ENCODE assay signal across 23 cellular contexts in genomic region chr2:25988134-25988533, GRCh38. TPM values are rescaled to one million over a fixed set of nuclear protein-coding genes. Genes with fewer than 3 reads are reported as not detected.
A peak's percentile ranks its signal among the peaks of the same experiment; 100 is the strongest.
DNase-seq lines count a peak whose midpoint lies in the region; ATAC-seq, FAIRE-seq and TF ChIP-seq lines count a peak whose summit lies in the region.
"Had no signal": no experiment of that assay in that cellular context is flagged by ENCODE, and none has a peak within 500 bp of the region (broad histone marks: within the 10 kb centered on the region; RNA-seq: fewer than 3 reads in every experiment).

No MANE protein-coding gene starts in this region.

- H3K36me3 ChIP-seq in HepG2 (replicated peaks in 1 of 2; ENCODE audit: control insufficient read depth in 1 of 2, insufficient read depth in 2 of 2, low read length in 2 of 2) (no peaks in the 10 kb centered on the region), spleen (no peaks in the 10 kb centered on the region)
- H3K36me3 ChIP-seq: BLaER1, HAP-1 had no signal

- TF ChIP-seq CTCF in chondrocyte (IDR thresholded peaks at IDR 0.05) = no peak
- TF ChIP-seq CTCF in HepG2 (CRISPR knock-in tag; IDR thresholded peaks at IDR 0.05) = no peak
- TF ChIP-seq CTCF in spleen (IDR thresholded peaks at IDR 0.05 in 8 of 11, conservative IDR thresholded peaks at IDR 0.05 in 3 of 11) = no peak

- H3K27ac Mint-ChIP-seq in chondrocyte (ENCODE audit: unreplicated experiment) = no peak overlapping the region
- H3K27ac Mint-ChIP-seq in activated naive CD4-positive, alpha-beta T cell treated with anti-CD3 and anti-CD28 coated beads for 36 hours = no peak overlapping the region
- H3K27ac Mint-ChIP-seq: B cell; CD8-positive, alpha-beta T cell; GM23338; HFFc6 had no signal

- no peaks in the 10 kb centered on the region for H3K79me2 ChIP-seq in HepG2 (ENCODE audit: insufficient read depth, low read length)

- H2AFZ ChIP-seq in HepG2 (ENCODE audit: low read length) = no peak overlapping the region
- H2AFZ ChIP-seq: GM23338 had no signal

- H3K4me3 ChIP-seq in HepG2 (replicated peaks in 1 of 3; ENCODE audit: insufficient read depth in 1 of 3, low read depth in 2 of 3, low read length in 3 of 3) (no peak overlapping the region), spleen (no peak overlapping the region)
- H3K4me3 ChIP-seq: BLaER1, GM12878, GM23338, HAP-1 had no signal

- H3K4me3 Mint-ChIP-seq in chondrocyte (ENCODE audit: unreplicated experiment) = no peak overlapping the region
- H3K4me3 Mint-ChIP-seq in activated naive CD4-positive, alpha-beta T cell treated with anti-CD3 and anti-CD28 coated beads for 36 hours = no peak overlapping the region
- H3K4me3 Mint-ChIP-seq: B cell; CD8-positive, alpha-beta T cell; GM23338; HFFc6 had no signal

- in situ Hi-C loops in SK-MEL-5 (cut with HindIII; ENCODE audit: low pct_unique_long_range_greater_than_20kb, low sequenced_read_pairs) = no loop called here
- in situ Hi-C loops in HepG2 (cut with HindIII; ENCODE audit: extremely low pct_ligation_motif_present, low pct_unique_long_range_greater_than_20kb) = loop anchor here (25.0 kb wide), 1 partner anchor 349 kb away; the partner anchor contains the start of genes ADGRF3 and SELENOI

- no peak overlapping the region for H3K9ac ChIP-seq in HepG2 (ENCODE audit: insufficient read depth, low read depth, low read length)
- H3K9ac ChIP-seq: BLaER1 had no signal

- H3K9me3 ChIP-seq in HepG2 (ENCODE audit: low read length) = no peaks in the 10 kb centered on the region
- no peaks in the 10 kb centered on the region for H3K9me3 ChIP-seq in spleen
- H3K9me3 ChIP-seq: BLaER1, Caco-2, HAP-1 had no signal

- CTCF ChIA-PET in HepG2 (lab: Yijun Ruan, JAX; ENCODE audit: low intra/inter-chr PET ratio, low total read pairs) = no interaction called here
- CTCF ChIA-PET in activated naive CD4-positive, alpha-beta T cell treated with anti-CD3 and anti-CD28 coated beads for 36 hours (lab: Charles Lee) = interaction anchor here (0.6 to 2.9 kb wide), 2 partner anchors 37 to 141 kb away, joined by 3 to 15 read pairs; no protein-coding TSS in a partner anchor

- DNase-seq in SK-MEL-5 (ENCODE audit: low read depth, low spot score) (peak; percentile 70), chondrocyte (ENCODE audit: low spot score) (peak; percentile 37), HepG2 (ENCODE audit: low spot score) (no peak), spleen (peak; percentile 41)
- no peak for DNase-seq in activated naive CD4-positive, alpha-beta T cell treated with anti-CD3 and anti-CD28 coated beads for 36 hours
- DNase-seq: Caco-2; CD4-positive, CD25-positive, alpha-beta regulatory T cell; CD8-positive, alpha-beta T cell; DMS153; EL; GDM1; HFFc6 had no signal

- intact Hi-C loops in HepG2 (cut with micrococcal nuclease; ENCODE audit: unreplicated experiment) = no loop called here
- intact Hi-C loops in spleen (cut with DNase I; ENCODE audit: low total_unique reads) = no loop called here
- intact Hi-C loops in activated naive CD4-positive, alpha-beta T cell treated with anti-CD3 and anti-CD28 coated beads for 36 hours (cut with micrococcal nuclease) = no loop called here

- H4K20me1 ChIP-seq in HepG2 (ENCODE audit: insufficient read depth, low read length) = no peaks in the 10 kb centered on the region
- H4K20me1 ChIP-seq: BLaER1 had no signal

- H3K36me3 Mint-ChIP-seq in chondrocyte (ENCODE audit: low read depth) = no peaks in the 10 kb centered on the region
- no peaks in the 10 kb centered on the region for H3K36me3 Mint-ChIP-seq in activated naive CD4-positive, alpha-beta T cell treated with anti-CD3 and anti-CD28 coated beads for 36 hours (ENCODE audit: low read depth)
- H3K36me3 Mint-ChIP-seq: CD4-positive, CD25-positive, alpha-beta regulatory T cell; CD8-positive, alpha-beta T cell had no signal

- 0 out of 2 replicates have a peak overlapping the region, but pooled peaks have one; percentile 6 for H3K4me2 ChIP-seq in HepG2 (ENCODE audit: low read depth, low read length)
- H3K4me2 ChIP-seq: BLaER1, GM23338 had no signal

- H3K4me1 ChIP-seq in HepG2 (ENCODE audit: insufficient read depth, low read length) = peaks cover 41% of the 10 kb centered on the region
- peaks cover 0 to 25% (median 17%) of the 10 kb centered on the region in 6 donors for H3K4me1 ChIP-seq in spleen
- H3K4me1 ChIP-seq: BLaER1, HAP-1 had no signal

- no peak for TF ChIP-seq RAD21 in HepG2 (CRISPR knock-in tag; IDR thresholded peaks at IDR 0.05)

- 39% methylated on average over 9 of the region's 9 CpGs for WGBS in HepG2 (ENCODE audit: low lambda C conversion rate)
- 87 to 93% (median 91%) methylated on average over 9 of the region's 9 CpGs for WGBS in spleen, 5 donors

- no peaks in the 10 kb centered on the region for H3K9me3 Mint-ChIP-seq in chondrocyte (ENCODE audit: low read depth)
- no peaks in the 10 kb centered on the region for H3K9me3 Mint-ChIP-seq in activated naive CD4-positive, alpha-beta T cell treated with anti-CD3 and anti-CD28 coated beads for 36 hours
- H3K9me3 Mint-ChIP-seq: CD4-positive, CD25-positive, alpha-beta regulatory T cell; CD8-positive, alpha-beta T cell; GM23338; HFFc6 had no signal

- POLR2A ChIA-PET in HepG2 (lab: Yijun Ruan, JAX) = interaction anchor here (0.6 kb wide), 1 partner anchor 66 kb away, joined by 4 read pairs; no protein-coding TSS in a partner anchor

- H3K27me3 ChIP-seq in HepG2 (ENCODE audit: control insufficient read depth in 1 of 2, insufficient read depth in 2 of 2, low read length in 2 of 2) (peaks cover 0 to 1% of the 10 kb centered on the region in 2 experiments; a peak in 1 of 5 replicates), spleen (replicated peaks in 1 of 7) (no peaks in the 10 kb centered on the region)
- H3K27me3 ChIP-seq: BLaER1 had no signal

- ATAC-seq in HepG2 (no peak), GM19023 (IDR thresholded peaks at IDR 0.05; ENCODE audit: unreplicated experiment) (no peak), HG03175 (IDR thresholded peaks at IDR 0.05; ENCODE audit: unreplicated experiment) (no peak)
- ATAC-seq: CD8-positive, alpha-beta T cell; GM12878; GM23338 had no signal

- H3K27ac ChIP-seq in HepG2 (ENCODE audit: extremely low read length, insufficient read depth, low read length) (no peak overlapping the region), spleen (no peak overlapping the region)
- H3K27ac ChIP-seq: 22Rv1, BLaER1, C4-2B had no signal

- no peak for FAIRE-seq in HepG2 (lab: Jason Lieb, UNC)
- FAIRE-seq: A204.1, GM12878, H54 had no signal

- no TSS peak for BruUV-seq in HepG2 (replicated peaks; lab: Mats Ljungman, UMichigan)

- H3K4me1 Mint-ChIP-seq in chondrocyte (ENCODE audit: low read depth) = peaks cover 9% of the 10 kb centered on the region
- H3K4me1 Mint-ChIP-seq in activated naive CD4-positive, alpha-beta T cell treated with anti-CD3 and anti-CD28 coated beads for 36 hours (ENCODE audit: low read depth) = peaks cover 6% of the 10 kb centered on the region

- TF ChIP-seq EP300 in HepG2 (IDR thresholded peaks at IDR 0.05; ENCODE audit: low read depth in 2 of 2, low read length in 2 of 2) (no peak), HepG2 (CRISPR knock-in tag; IDR thresholded peaks at IDR 0.05; ENCODE audit: borderline replicate concordance) (no peak)

- H3K27me3 Mint-ChIP-seq in chondrocyte (ENCODE audit: low read depth) = no peaks in the 10 kb centered on the region
- H3K27me3 Mint-ChIP-seq in activated naive CD4-positive, alpha-beta T cell treated with anti-CD3 and anti-CD28 coated beads for 36 hours (ENCODE audit: low read depth) = no peaks in the 10 kb centered on the region
- H3K27me3 Mint-ChIP-seq: B cell had no signal

- TF ChIP-seq POLR2A in HepG2 (IDR thresholded peaks at IDR 0.05; ENCODE audit: insufficient read depth in 1 of 2, low read depth in 2 of 2, low read length in 2 of 2) = no peak
- no peak for TF ChIP-seq POLR2A in spleen (IDR thresholded peaks at IDR 0.05)

RNA-seq across cellular contexts. Expression of gene KIF3C, which starts 5.8 kb away (rescaled TPM):
- total RNA-seq in SK-MEL-5 (2014; rRNA removed; shearing (Covaris generic)) = 19.3 and 19.6 TPM in 2 replicates
- polyA plus RNA-seq in SK-MEL-5 (2015; cell fraction: cytosol; rRNA removed) = 34.4 and 40.2 TPM in 2 replicates
- 15.5 and 17.6 TPM in 2 replicates for polyA plus RNA-seq in SK-MEL-5 (2015; cell fraction: nucleus; rRNA removed)
- total RNA-seq in chondrocyte (34.4 to 38.6 TPM (median 37.3 TPM) in 3 replicates), HepG2 (2016; rRNA removed; fragmentation: Illumina TruSeq; extraction: Trizol) (3.4 and 3.6 TPM in 2 replicates), spleen (1 to 10 TPM; 3.0 to 6.5 (median 4.7) TPM)
- 2.6 and 3.1 TPM in 2 replicates for total RNA-seq in HepG2 (2016; cell fraction: cytosol; rRNA removed; fragmentation: Illumina TruSeq; extraction: Trizol; ENCODE audit: low read depth)
- 3.3 and 4.2 TPM in 2 replicates for total RNA-seq in HepG2 (2016; cell fraction: insoluble cytoplasmic fraction; rRNA removed; fragmentation: Illumina TruSeq; extraction: Trizol)
- total RNA-seq in HepG2 (2016; cell fraction: membrane; rRNA removed; fragmentation: Illumina TruSeq; extraction: Trizol) = 6.0 and 7.0 TPM in 2 replicates
- 3.7 TPM in 2 replicates for total RNA-seq in HepG2 (2016; cell fraction: nucleus; rRNA removed; fragmentation: Illumina TruSeq; extraction: Trizol)
- polyA plus RNA-seq in HepG2 (2011; rRNA removed) (4.8 and 4.9 TPM in 2 replicates), spleen (under 1 TPM; 0.33 to 0.99 (median 0.49) TPM)
- polyA plus RNA-seq in HepG2 (2011; cell fraction: cytosol; rRNA removed) = 3.8 and 4.0 TPM in 2 replicates
- polyA plus RNA-seq in HepG2 (2011; cell fraction: nucleus; rRNA removed) = 3.6 and 4.6 TPM in 2 replicates
- polyA plus RNA-seq in HepG2 (2012) = 7.3 and 11.4 TPM in 2 replicates
- 2.1 and 2.7 TPM in 2 replicates for polyA plus RNA-seq in HepG2 (2016; cell fraction: cytosol; fragmentation: Illumina TruSeq; extraction: Trizol; ENCODE audit: low read depth)
- polyA plus RNA-seq in HepG2 (2016; cell fraction: insoluble cytoplasmic fraction; fragmentation: Illumina TruSeq; extraction: Trizol; ENCODE audit: low read depth) = 3.7 and 4.9 TPM in 2 replicates
- polyA plus RNA-seq in HepG2 (2016; cell fraction: membrane; fragmentation: Illumina TruSeq; extraction: Trizol; ENCODE audit: low read depth) = 6.1 and 6.3 TPM in 2 replicates
- 4.6 and 4.7 TPM in 2 replicates for polyA plus RNA-seq in HepG2 (2016; cell fraction: nucleus; fragmentation: Illumina TruSeq; extraction: Trizol; ENCODE audit: insufficient read depth, low read depth)
- polyA minus RNA-seq in HepG2 (2011; rRNA and poly(A)+ RNA removed; ENCODE audit: low replicate concordance) = 2.6 and 8.0 TPM in 2 replicates
- 3.7 and 5.7 TPM in 2 replicates for polyA minus RNA-seq in HepG2 (2011; cell fraction: cytosol; rRNA and poly(A)+ RNA removed)
- 5.5 and 7.8 TPM in 2 replicates for polyA minus RNA-seq in HepG2 (2011; cell fraction: nucleus; rRNA and poly(A)+ RNA removed)
- total RNA-seq in activated naive CD4-positive, alpha-beta T cell treated with anti-CD3 and anti-CD28 coated beads for 36 hours = 1 to 10 TPM; 3.0 to 3.4 TPM

RNA-seq across cellular contexts. Expression of gene RAB10, which starts 45.8 kb away (rescaled TPM):
- 101 and 127 TPM in 2 replicates for total RNA-seq in SK-MEL-5 (2014; rRNA removed; shearing (Covaris generic))
- polyA plus RNA-seq in SK-MEL-5 (2015; cell fraction: cytosol; rRNA removed) = 133 and 150 TPM in 2 replicates
- 34.0 and 39.6 TPM in 2 replicates for polyA plus RNA-seq in SK-MEL-5 (2015; cell fraction: nucleus; rRNA removed)
- total RNA-seq in chondrocyte = 148 to 162 TPM (median 153 TPM) in 3 replicates
- total RNA-seq in HepG2 (2016; rRNA removed; fragmentation: Illumina TruSeq; extraction: Trizol) = 106 and 120 TPM in 2 replicates
- 19.3 and 24.2 TPM in 2 replicates for total RNA-seq in HepG2 (2016; cell fraction: cytosol; rRNA removed; fragmentation: Illumina TruSeq; extraction: Trizol; ENCODE audit: low read depth)
- total RNA-seq in HepG2 (2016; cell fraction: insoluble cytoplasmic fraction; rRNA removed; fragmentation: Illumina TruSeq; extraction: Trizol) = 113 and 116 TPM in 2 replicates
- total RNA-seq in HepG2 (2016; cell fraction: membrane; rRNA removed; fragmentation: Illumina TruSeq; extraction: Trizol) = 40.0 and 43.5 TPM in 2 replicates
- 72.2 and 76.5 TPM in 2 replicates for total RNA-seq in HepG2 (2016; cell fraction: nucleus; rRNA removed; fragmentation: Illumina TruSeq; extraction: Trizol)
- 39.0 and 48.2 TPM in 2 replicates for polyA plus RNA-seq in HepG2 (2011; rRNA removed)
- 33.3 and 40.9 TPM in 2 replicates for polyA plus RNA-seq in HepG2 (2011; cell fraction: cytosol; rRNA removed)
- polyA plus RNA-seq in HepG2 (2011; cell fraction: nucleus; rRNA removed) = 28.6 and 31.9 TPM in 2 replicates
- polyA plus RNA-seq in HepG2 (2012) = 98.5 and 102 TPM in 2 replicates
- polyA plus RNA-seq in HepG2 (2016; cell fraction: cytosol; fragmentation: Illumina TruSeq; extraction: Trizol; ENCODE audit: low read depth) = 18.0 and 27.8 TPM in 2 replicates
- polyA plus RNA-seq in HepG2 (2016; cell fraction: insoluble cytoplasmic fraction; fragmentation: Illumina TruSeq; extraction: Trizol; ENCODE audit: low read depth) = 113 and 118 TPM in 2 replicates
- polyA plus RNA-seq in HepG2 (2016; cell fraction: membrane; fragmentation: Illumina TruSeq; extraction: Trizol; ENCODE audit: low read depth) = 28.6 and 39.1 TPM in 2 replicates
- 112 and 122 TPM in 2 replicates for polyA plus RNA-seq in HepG2 (2016; cell fraction: nucleus; fragmentation: Illumina TruSeq; extraction: Trizol; ENCODE audit: insufficient read depth, low read depth)
- polyA minus RNA-seq in HepG2 (2011; rRNA and poly(A)+ RNA removed; ENCODE audit: low replicate concordance) = 42.7 and 61.6 TPM in 2 replicates
- polyA minus RNA-seq in HepG2 (2011; cell fraction: cytosol; rRNA and poly(A)+ RNA removed) = 82.0 and 98.0 TPM in 2 replicates
- 46.1 and 55.2 TPM in 2 replicates for polyA minus RNA-seq in HepG2 (2011; cell fraction: nucleus; rRNA and poly(A)+ RNA removed)
- 100 to 1,000 TPM; 104 to 135 (median 123) TPM for total RNA-seq in spleen
- 10 to 100 TPM; 24.4 to 42.4 (median 34.3) TPM for polyA plus RNA-seq in spleen
- 10 to 100 TPM; 84.2 to 93.0 TPM for total RNA-seq in activated naive CD4-positive, alpha-beta T cell treated with anti-CD3 and anti-CD28 coated beads for 36 hours

Comparison
In these comparisons a context has a peak if more than half of its experiments do, and no peak if none do; other contexts are left out.
1. DNase-seq: peak in SK-MEL-5 (single experiment), chondrocyte (single experiment) and spleen (single experiment); none in HepG2 (single experiment) and activated naive CD4-positive, alpha-beta T cell treated with anti-CD3 and anti-CD28 coated beads for 36 hours (single experiment).